9 cellular contexts compared by ENCODE assay signal in genomic region chr9:5459289-5459829, GRCh38. TPM values are rescaled to one million over a fixed set of nuclear protein-coding genes. Genes with fewer than 3 reads are reported as not detected.
DNase-seq lines count a peak whose midpoint lies in the region; ATAC-seq and TF ChIP-seq lines count a peak whose summit lies in the region.
"Had no signal": no experiment of that assay in that cellular context is flagged by ENCODE, and none has a peak within 500 bp of the region (broad histone marks: within the 10 kb centered on the region; RNA-seq: fewer than 3 reads in every experiment).

No MANE protein-coding gene starts in this region.

- H3K9me3 Mint-ChIP-seq in CD8-positive, alpha-beta memory T cell, result no peaks in the 10 kb centered on the region

- DNase-seq in EH (ENCODE audit: low read depth) (peak; percentile 46), cardiac fibroblast (ENCODE audit: low read depth in 2 of 2) (peak; percentile 30 to 58), hepatic stellate cell (ENCODE audit: low spot score) (no peak), ecto neural progenitor cell (ENCODE audit: low spot score) (no peak), testis (no peak)
- DNase-seq in CD8-positive, alpha-beta memory T cell, result no peak
- DNase-seq: NCI-H446 had no signal

- intact Hi-C loops in testis (cut with DNase I; ENCODE audit: low total_unique reads), result no loop called here

- TF ChIP-seq CTCF in cardiac fibroblast (IDR thresholded peaks at IDR 0.05; ENCODE audit: low read depth, low read length) (no peak), testis (IDR thresholded peaks at IDR 0.05) (no peak)

- peaks cover 24 to 37% (median 36%) of the 10 kb centered on the region in 3 donors for H3K4me1 Mint-ChIP-seq in CD8-positive, alpha-beta memory T cell

- H3K36me3 Mint-ChIP-seq in CD8-positive, alpha-beta memory T cell, result peaks cover 20 to 57% (median 30%) of the 10 kb centered on the region in 3 donors

- H3K27ac ChIP-seq in CD8-positive, alpha-beta memory T cell (ENCODE audit: low read depth, low read length), result no peak overlapping the region
- H3K27ac ChIP-seq in testis, result no peak overlapping the region

- no peaks in the 10 kb centered on the region for H3K4me1 ChIP-seq in CD8-positive, alpha-beta memory T cell (ENCODE audit: insufficient read depth, low read length)
- no peaks in the 10 kb centered on the region for H3K4me1 ChIP-seq in testis

- H3K4me3 ChIP-seq in cardiac fibroblast (replicated peaks in 1 of 2; ENCODE audit: low read depth in 2 of 2, low read length in 2 of 2) (no peak overlapping the region), testis (no peak overlapping the region)
- no peak overlapping the region for H3K4me3 ChIP-seq in CD8-positive, alpha-beta memory T cell (ENCODE audit: low read length)

- POLR2A ChIA-PET in CD8-positive, alpha-beta memory T cell (lab: Charles Lee), result no interaction called here

- no peaks in the 10 kb centered on the region for H3K27me3 ChIP-seq in CD8-positive, alpha-beta memory T cell (ENCODE audit: insufficient read depth, low read length, poor library complexity, severe bottlenecking)
- no peaks in the 10 kb centered on the region for H3K27me3 ChIP-seq in testis

- no peak for TF ChIP-seq POLR2A in testis (IDR thresholded peaks at IDR 0.05)

- H3K36me3 ChIP-seq in CD8-positive, alpha-beta memory T cell (ENCODE audit: insufficient read depth, low read length), result no peaks in the 10 kb centered on the region
- H3K36me3 ChIP-seq in testis (ENCODE audit: low read depth, missing control alignments), result no peaks in the 10 kb centered on the region

- peak overlapping the region in 3 of 8 donors; percentile 1 to 72 (median 2) for H3K27ac Mint-ChIP-seq in CD8-positive, alpha-beta memory T cell

- H3K4me3 Mint-ChIP-seq in CD8-positive, alpha-beta memory T cell, result no peak overlapping the region

- CTCF ChIA-PET in CD8-positive, alpha-beta memory T cell (lab: Charles Lee), result interaction anchor here (1.6 kb wide), 1 partner anchor 9 kb away, joined by 7 read pairs; the partner anchor contains the start of gene CD274

- WGBS in testis, 2 donors, result 88% methylated on average over 4 of the region's 4 CpGs

- ATAC-seq in GM21360 (IDR thresholded peaks at IDR 0.05; ENCODE audit: unreplicated experiment), result peak; percentile 45
- peak; percentile 63 for ATAC-seq in HG03460 (IDR thresholded peaks at IDR 0.05; ENCODE audit: unreplicated experiment)

- no peaks in the 10 kb centered on the region for H3K9me3 ChIP-seq in CD8-positive, alpha-beta memory T cell (ENCODE audit: low read length)
- no peaks in the 10 kb centered on the region for H3K9me3 ChIP-seq in testis

- no peaks in the 10 kb centered on the region for H3K27me3 Mint-ChIP-seq in CD8-positive, alpha-beta memory T cell

RNA-seq across cellular contexts. Expression of gene CD274, which starts 9.0 kb away (rescaled TPM):
- 10 to 100 TPM; 13.2 to 17.6 TPM for total RNA-seq in CD8-positive, alpha-beta memory T cell
- 6.1 TPM for polyA plus RNA-seq in CD8-positive, alpha-beta memory T cell
- 1 to 10 TPM; 1.3 to 1.5 TPM for total RNA-seq in testis
- polyA plus RNA-seq in testis (ENCODE audit: insufficient read depth, low read depth, low replicate concordance), result 4.6 TPM

RNA-seq across cellular contexts. Expression of gene PLGRKT, which starts 21.6 kb away (rescaled TPM):
- total RNA-seq in CD8-positive, alpha-beta memory T cell, result 10 to 100 TPM; 34.3 to 36.1 TPM
- 48.6 TPM for polyA plus RNA-seq in CD8-positive, alpha-beta memory T cell
- 1 to 10 TPM; 7.5 to 9.5 TPM for total RNA-seq in testis
- polyA plus RNA-seq in testis (ENCODE audit: insufficient read depth, low read depth, low replicate concordance), result 13.4 TPM

RNA-seq across cellular contexts. Expression of gene PDCD1LG2, which starts 51.0 kb away (rescaled TPM):
- under 1 TPM; 0.33 to 0.37 TPM for total RNA-seq in CD8-positive, alpha-beta memory T cell
- polyA plus RNA-seq in CD8-positive, alpha-beta memory T cell, result not detected
- total RNA-seq in testis, result under 1 TPM; 0.63 to 0.81 TPM
- polyA plus RNA-seq in testis (ENCODE audit: insufficient read depth, low read depth, low replicate concordance), result 2.4 TPM

Comparison
In these comparisons a context has a peak if more than half of its experiments do, and no peak if none do; other contexts are left out.
1. DNase-seq: peak in EH (single experiment) and cardiac fibroblast (2 of 2); none in hepatic stellate cell (single experiment), ecto neural progenitor cell (single experiment), CD8-positive, alpha-beta memory T cell (0 of 5) and testis (single experiment).
2. RNA of gene CD274, which starts 9.0 kb away (total RNA-seq): 13.2 to 17.6 TPM in CD8-positive, alpha-beta memory T cell; 1.3 to 1.5 TPM in testis; every median in the first group is over 4 times any median in the second.